In the genomic region with DNA sequence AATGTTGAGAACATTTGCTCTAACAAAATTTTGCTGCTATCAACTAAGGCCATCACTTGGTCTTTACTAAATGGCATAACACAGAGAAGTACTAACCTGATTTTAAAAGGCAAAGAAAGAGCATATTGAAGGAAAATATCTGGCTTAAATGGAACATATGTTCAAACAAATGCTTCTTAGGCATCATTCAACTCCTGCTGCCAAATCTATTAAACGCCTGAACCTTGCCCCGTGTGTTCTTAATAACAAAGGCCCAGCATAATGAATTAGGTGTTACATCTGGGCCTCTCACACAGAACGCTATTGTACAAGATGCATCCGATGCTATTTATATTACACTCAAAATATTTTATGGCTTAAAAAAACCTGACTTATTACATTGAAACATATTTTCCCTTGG, we compare ENCODE assay signal across 12 cellular contexts.
"Had no signal": no experiment of that assay in that cellular context is flagged by ENCODE, and none has a peak within 500 bp of the region (broad histone marks: within the 10 kb centered on the region; RNA-seq: fewer than 3 reads in every experiment).

No MANE protein-coding gene starts in this region.

- H3K27me3 ChIP-seq: hepatocyte had no signal

- H3K4me3 ChIP-seq: coronary artery, hepatocyte had no signal

- H3K4me3 Mint-ChIP-seq: nephron progenitor cell, type B pancreatic cell had no signal

- H3K27me3 Mint-ChIP-seq: type B pancreatic cell had no signal

- H3K9me3 Mint-ChIP-seq: nephron progenitor cell, type B pancreatic cell had no signal

- H3K27ac Mint-ChIP-seq: nephron progenitor cell, type B pancreatic cell had no signal

- H3K27ac ChIP-seq: coronary artery, epithelial cell of prostate, hepatocyte had no signal

- DNase-seq: activated CD4-positive, alpha-beta T cell treated with anti-CD3 and anti-CD28 coated beads for 1 hour; activated CD4-positive, alpha-beta T cell treated with anti-CD3 and anti-CD28 coated beads, Interleukin-2, amount 50 U/mL, for 48 hours; activated T-cell treated with anti-CD3 and anti-CD28 coated beads, Interleukin-2, amount 50 U/mL, for 48 hours; effector memory CD4-positive, alpha-beta T cell; mesendoderm; nephron progenitor cell; stimulated activated CD4-positive, alpha-beta T cell treated with anti-CD3 and anti-CD28 coated beads, Interleukin-2, amount 100 ng/mL, for 48 hours; stimulated activated naive CD4-positive, alpha-beta T cell treated with Interleukin-2 at 50 U/mL for 16 hours had no signal
